8 cellular contexts compared by ENCODE assay signal in genomic region chr9:104746798-104747197, GRCh38. TPM values are rescaled to one million over a fixed set of nuclear protein-coding genes. Genes with fewer than 3 reads are reported as not detected.
DNase-seq lines count a peak whose midpoint lies in the region; ATAC-seq and TF ChIP-seq lines count a peak whose summit lies in the region.

No MANE protein-coding gene starts in this region.

- H3K27me3 Mint-ChIP-seq in WTC11 (ENCODE audit: low read depth), result no peaks in the 10 kb centered on the region; the same call in 1 of the 2 replicates
- no peaks in the 10 kb centered on the region for H3K27me3 Mint-ChIP-seq in stimulated activated memory B cell treated with anti-CD40 and anti-IgM and Interleukin-4, amounts not matched to agents 10 μg/mL and 1 μg/mL and 100 μg/mL, for 72 hours

- H3K36me3 Mint-ChIP-seq in WTC11, result no peaks in the 10 kb centered on the region
- peaks cover 13% of the 10 kb centered on the region for H3K36me3 Mint-ChIP-seq in stimulated activated memory B cell treated with anti-CD40 and anti-IgM and Interleukin-4, amounts not matched to agents 10 μg/mL and 1 μg/mL and 100 μg/mL, for 72 hours

- 0 out of 2 replicates have a peak overlapping the region, but pooled peaks have one; percentile 93 for H3K27ac Mint-ChIP-seq in WTC11
- peak overlapping the region; percentile 98 for H3K27ac Mint-ChIP-seq in stimulated activated memory B cell treated with anti-CD40 and anti-IgM and Interleukin-4, amounts not matched to agents 10 μg/mL and 1 μg/mL and 100 μg/mL, for 72 hours

- H3K9me3 Mint-ChIP-seq in WTC11, result no peaks in the 10 kb centered on the region
- no peaks in the 10 kb centered on the region for H3K9me3 Mint-ChIP-seq in stimulated activated memory B cell treated with anti-CD40 and anti-IgM and Interleukin-4, amounts not matched to agents 10 μg/mL and 1 μg/mL and 100 μg/mL, for 72 hours

- H3K36me3 ChIP-seq in iPS DF 6.9 (ENCODE audit: control insufficient read depth, insufficient read depth, low read length), result no peaks in the 10 kb centered on the region

- no peaks in the 10 kb centered on the region for H3K4me1 ChIP-seq in iPS DF 6.9 (ENCODE audit: control insufficient read depth, insufficient read depth, low read length)

- no CpG with 5 or more reads among the region's 1 CpG for WGBS in iPS DF 6.9 (ENCODE audit: insufficient coverage, insufficient read length)

- peak overlapping the region; percentile 97 for H3K4me3 Mint-ChIP-seq in WTC11
- H3K4me3 Mint-ChIP-seq in stimulated activated memory B cell treated with anti-CD40 and anti-IgM and Interleukin-4, amounts not matched to agents 10 μg/mL and 1 μg/mL and 100 μg/mL, for 72 hours, result peak overlapping the region; percentile 97

- H3K4me3 ChIP-seq in iPS DF 6.9 (ENCODE audit: low read length), result peak overlapping the region; percentile 96; the same call in 1 of the 2 replicates

- H3K27me3 ChIP-seq in iPS DF 6.9 (ENCODE audit: control insufficient read depth, insufficient read depth, low read length), result no peaks in the 10 kb centered on the region

- no peaks in the 10 kb centered on the region for H3K9me3 ChIP-seq in iPS DF 6.9 (ENCODE audit: control insufficient read depth, insufficient read depth, low read length)

- H3K27ac ChIP-seq in iPS DF 6.9 (ENCODE audit: low read length), result no peak overlapping the region

- ATAC-seq in WTC11 (no peak), GM21786 (IDR thresholded peaks at IDR 0.05; ENCODE audit: unreplicated experiment) (no peak), GM18517 (IDR thresholded peaks at IDR 0.05; ENCODE audit: unreplicated experiment) (no peak)
- ATAC-seq in stimulated activated memory B cell treated with anti-CD40 and anti-IgM and Interleukin-4, amounts not matched to agents 10 μg/mL and 1 μg/mL and 100 μg/mL, for 72 hours, result no peak

- H3K4me1 Mint-ChIP-seq in WTC11, result peaks cover 25% of the 10 kb centered on the region
- peaks cover 37% of the 10 kb centered on the region for H3K4me1 Mint-ChIP-seq in stimulated activated memory B cell treated with anti-CD40 and anti-IgM and Interleukin-4, amounts not matched to agents 10 μg/mL and 1 μg/mL and 100 μg/mL, for 72 hours

- CTCF ChIA-PET in WTC11 (lab: Charles Lee), result interaction anchor here (0.6 to 1.0 kb wide), 3 partner anchors 23 to 626 kb away, joined by 3 read pairs; no protein-coding TSS in a partner anchor

- TF ChIP-seq CTCF in WTC11 (IDR thresholded peaks at IDR 0.05), result no peak

- DNase-seq in DMS53 (lab: John Stamatoyannopoulos, UW) (peak; percentile 23), DMS53 treated with DMSO at 0.1 percent for 48 hours (lab: John Stamatoyannopoulos, UW; ENCODE audit: unreplicated experiment) (no peak), WTC11 (ENCODE audit: low spot score) (no peak), iPS DF 6.9 (ENCODE audit: low read depth, low spot score) (no peak), head of caudate nucleus (no peak)

- POLR2A ChIA-PET in WTC11 (lab: Charles Lee), result interaction anchor here (1.0 kb wide), 1 partner anchor 11 kb away, joined by 9 read pairs; no protein-coding TSS in a partner anchor

- intact Hi-C loops in head of caudate nucleus (cut with DNase I), result no loop called here

TF ChIP-seq in WTC11, 78 proteins besides CTCF, POLR2A, EP300 and RAD21:
- TF ChIP-seq ZNF121 (CRISPR knock-in tag; IDR thresholded peaks at IDR 0.05) (no peak), ZNF317 (CRISPR knock-in tag; IDR thresholded peaks at IDR 0.05; ENCODE audit: borderline replicate concordance, low read depth) (no peak), HMGXB4 (CRISPR knock-in tag; IDR thresholded peaks at IDR 0.05) (no peak), TP53 (CRISPR knock-in tag; IDR thresholded peaks at IDR 0.05) (no peak), FOXP1 (CRISPR knock-in tag; IDR thresholded peaks at IDR 0.05; ENCODE audit: borderline replicate concordance) (no peak), NFATC4 (CRISPR knock-in tag; IDR thresholded peaks at IDR 0.05) (no peak), NR3C1 (CRISPR knock-in tag; conservative IDR thresholded peaks at IDR 0.05; ENCODE audit: low read depth) (no peak), GTF2I (CRISPR knock-in tag; conservative IDR thresholded peaks at IDR 0.05) (no peak)
- TF ChIP-seq, protein P1, sequence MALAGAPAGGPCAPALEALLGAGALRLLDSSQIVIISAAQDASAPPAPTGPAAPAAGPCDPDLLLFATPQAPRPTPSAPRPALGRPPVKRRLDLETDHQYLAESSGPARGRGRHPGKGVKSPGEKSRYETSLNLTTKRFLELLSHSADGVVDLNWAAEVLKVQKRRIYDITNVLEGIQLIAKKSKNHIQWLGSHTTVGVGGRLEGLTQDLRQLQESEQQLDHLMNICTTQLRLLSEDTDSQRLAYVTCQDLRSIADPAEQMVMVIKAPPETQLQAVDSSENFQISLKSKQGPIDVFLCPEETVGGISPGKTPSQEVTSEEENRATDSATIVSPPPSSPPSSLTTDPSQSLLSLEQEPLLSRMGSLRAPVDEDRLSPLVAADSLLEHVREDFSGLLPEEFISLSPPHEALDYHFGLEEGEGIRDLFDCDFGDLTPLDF (CRISPR knock-in tag; IDR thresholded peaks at IDR 0.05), result no peak
- TF ChIP-seq, protein P2, sequence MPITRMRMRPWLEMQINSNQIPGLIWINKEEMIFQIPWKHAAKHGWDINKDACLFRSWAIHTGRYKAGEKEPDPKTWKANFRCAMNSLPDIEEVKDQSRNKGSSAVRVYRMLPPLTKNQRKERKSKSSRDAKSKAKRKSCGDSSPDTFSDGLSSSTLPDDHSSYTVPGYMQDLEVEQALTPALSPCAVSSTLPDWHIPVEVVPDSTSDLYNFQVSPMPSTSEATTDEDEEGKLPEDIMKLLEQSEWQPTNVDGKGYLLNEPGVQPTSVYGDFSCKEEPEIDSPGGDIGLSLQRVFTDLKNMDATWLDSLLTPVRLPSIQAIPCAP (CRISPR knock-in tag; IDR thresholded peaks at IDR 0.05), result no peak

RNA-seq across cellular contexts. Expression of gene NIPSNAP3A, which starts 0.7 kb away (rescaled TPM):
- 7.2 to 10.3 TPM (median 10.3 TPM) in 3 replicates for total RNA-seq in WTC11 (2021)

RNA-seq across cellular contexts. Expression of gene NIPSNAP3B, which starts 17.1 kb away (rescaled TPM):
- 0.30 to 0.55 TPM (median 0.31 TPM) in 3 replicates for total RNA-seq in WTC11 (2021)

RNA-seq across cellular contexts. Expression of gene OR13D1, which starts 52.5 kb away (rescaled TPM):
- total RNA-seq in WTC11 (2021), result not detected in 3 replicates
